ENCODE assay signal across 8 cellular contexts in genomic region chr12:62259993-62260732, GRCh38. TPM values are rescaled to one million over a fixed set of nuclear protein-coding genes. Genes with fewer than 3 reads are reported as not detected.
A peak's percentile ranks its signal among the peaks of the same experiment; 100 is the strongest.
DNase-seq lines count a peak whose midpoint lies in the region; ATAC-seq and TF ChIP-seq lines count a peak whose summit lies in the region.

Gene USP15, plus strand, starts transcription at chr12:62260404. Its CDS starts 11 bp downstream, at chr12:62260415.

- peak within 1 kb of the TSS; percentile 80 to 98 (median 93) for H3K27ac ChIP-seq in heart right ventricle
- peak within 1 kb of the TSS; percentile 96 for H3K27ac ChIP-seq in upper lobe of right lung

- peak; percentile 74 for TF ChIP-seq CTCF in GM12874 (IDR thresholded peaks at IDR 0.05; ENCODE audit: insufficient read depth, low read depth, low read length)
- peak; percentile 78 to 96 (median 82) for TF ChIP-seq CTCF in heart right ventricle (IDR thresholded peaks at IDR 0.05)
- TF ChIP-seq CTCF in upper lobe of right lung (IDR thresholded peaks at IDR 0.05) = peak; percentile 80

- ATAC-seq in HG02763 (IDR thresholded peaks at IDR 0.05; ENCODE audit: unreplicated experiment) (peak; percentile 82), heart right ventricle (peak; percentile 97 to 99 (median 98)), upper lobe of right lung (peak; percentile 98)

- no peaks in the 10 kb centered on the region for H3K36me3 ChIP-seq in heart right ventricle
- no peaks in the 10 kb centered on the region for H3K36me3 ChIP-seq in upper lobe of right lung

- H3K4me3 ChIP-seq in heart right ventricle (peak within 1 kb of the TSS; percentile 72 to 99 (median 92)), upper lobe of right lung (peak within 1 kb of the TSS; percentile 96)

- no peaks in the 10 kb centered on the region for H3K9me3 ChIP-seq in heart right ventricle
- no peaks in the 10 kb centered on the region for H3K9me3 ChIP-seq in upper lobe of right lung

- intact Hi-C loops in heart right ventricle (cut with DNase I) (loop anchor here in 5 of 10 donors (5.0 to 10.0 kb wide), 4 partner anchors 75 to 122 kb away; no protein-coding TSS in a partner anchor), posterior vena cava (cut with DNase I) (loop anchor here in 1 of 2 donors (10.0 kb wide), 1 partner anchor 95 kb away; no protein-coding TSS in a partner anchor), upper lobe of right lung (cut with DNase I) (loop anchor here (10.0 kb wide), 1 partner anchor 55 kb away; no protein-coding TSS in a partner anchor)

- no peaks in the 10 kb centered on the region for H3K27me3 ChIP-seq in heart right ventricle
- no peaks in the 10 kb centered on the region for H3K27me3 ChIP-seq in upper lobe of right lung

- WGBS in heart right ventricle, 2 donors = 0 to 1% methylated on average over 61 of the region's 61 CpGs

- DNase-seq in NCI-H1417 treated with DMSO at 0.1 percent for 48 hours (lab: John Stamatoyannopoulos, UW) (peak; percentile 93), T-helper 1 cell (peak; percentile 89 to 97 (median 91)), amniotic epithelial cell (ENCODE audit: low read depth) (peak; percentile 95), heart right ventricle (peak; percentile 97 to 98), posterior vena cava (ENCODE audit: low spot score) (peak; percentile 99), upper lobe of right lung (peak; percentile 98)

- H3K4me1 ChIP-seq in heart right ventricle = peaks cover 0 to 75% (median 48%) of the 10 kb centered on the region in 9 donors
- peaks cover 41% of the 10 kb centered on the region for H3K4me1 ChIP-seq in upper lobe of right lung

RNA-seq across cellular contexts. Expression of gene USP15, which starts in this region (rescaled TPM):
- 10 to 100 TPM; 52.5 to 76.0 (median 63.9) TPM for total RNA-seq in heart right ventricle
- polyA plus RNA-seq in heart right ventricle = 10 to 100 TPM; 26.7 to 60.0 TPM
- total RNA-seq in posterior vena cava = 10 to 100 TPM; 75.9 to 79.7 TPM
- total RNA-seq in upper lobe of right lung = 87.3 TPM

Comparison
In these comparisons a context has a peak if more than half of its experiments do, and no peak if none do; other contexts are left out.
1. Peak in every context shown above with its lines: DNase-seq, ATAC-seq, H3K4me3 ChIP-seq and H3K27ac ChIP-seq.